15 cellular contexts compared by ENCODE assay signal in the genomic region with DNA sequence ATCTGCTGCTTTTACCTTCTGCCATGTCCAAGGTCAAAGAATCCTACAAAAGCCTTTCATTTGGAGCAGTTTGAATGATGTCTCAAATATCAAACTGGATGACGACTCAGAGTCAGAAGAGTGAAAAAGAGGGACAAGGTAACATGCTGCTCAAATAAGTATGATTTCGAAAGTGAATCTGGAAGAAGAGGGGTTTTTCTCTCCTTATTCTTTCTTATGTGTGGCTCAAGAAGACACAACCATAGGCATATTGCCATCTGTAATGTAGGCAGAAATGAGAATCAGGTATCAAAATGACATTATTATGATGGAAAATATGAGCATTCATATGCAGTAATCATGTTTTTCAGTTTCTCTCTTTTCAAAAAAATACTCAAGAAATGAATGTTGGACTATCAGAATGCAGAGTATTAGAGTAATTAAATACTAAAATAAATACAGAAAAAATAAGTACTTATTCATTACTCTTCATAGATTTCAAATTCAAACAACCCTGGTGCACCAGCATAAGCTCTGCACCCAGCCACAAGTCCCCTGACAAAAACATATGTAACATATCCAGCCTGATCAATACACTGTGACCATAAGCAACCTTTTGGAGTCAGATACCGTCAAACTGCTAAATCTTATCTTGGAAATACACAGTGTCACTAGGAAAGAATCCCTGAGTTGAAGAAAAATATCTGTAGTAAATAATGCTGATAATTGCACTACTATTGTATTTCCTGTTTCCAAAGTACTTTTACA.
DNase-seq lines count a peak whose midpoint lies in the region; ATAC-seq and TF ChIP-seq lines count a peak whose summit lies in the region.
"Had no signal": no experiment of that assay in that cellular context is flagged by ENCODE, and none has a peak within 500 bp of the region (broad histone marks: within the 10 kb centered on the region; RNA-seq: fewer than 3 reads in every experiment).

No MANE protein-coding gene starts in this region.

- H3K36me3 ChIP-seq in left ventricle myocardium inferior, result no peaks in the 10 kb centered on the region
- H3K36me3 ChIP-seq in right atrium auricular region, result no peaks in the 10 kb centered on the region
- peaks cover 16% of the 10 kb centered on the region for H3K36me3 ChIP-seq in RWPE2 (ENCODE audit: low read depth)

- peaks cover 75% of the 10 kb centered on the region for H3K4me1 ChIP-seq in left ventricle myocardium inferior
- peaks cover 0 to 26% of the 10 kb centered on the region in 2 donors for H3K4me1 ChIP-seq in right atrium auricular region
- H3K4me1 ChIP-seq in RWPE2 (ENCODE audit: insufficient read depth, poor library complexity, severe bottlenecking), result peaks cover 82% of the 10 kb centered on the region

- no peak for TF ChIP-seq CTCF in left ventricle myocardium inferior (IDR thresholded peaks at IDR 0.05; ENCODE audit: borderline replicate concordance)
- no peak for TF ChIP-seq CTCF in right atrium auricular region (IDR thresholded peaks at IDR 0.05)
- no peak for TF ChIP-seq CTCF in RWPE2 (IDR thresholded peaks at IDR 0.05; ENCODE audit: poor library complexity, severe bottlenecking)
- TF ChIP-seq CTCF in coronary artery (IDR thresholded peaks at IDR 0.05), result no peak

- no peak overlapping the region for H3K4me3 ChIP-seq in left ventricle myocardium inferior
- H3K4me3 ChIP-seq in right atrium auricular region, result no peak overlapping the region
- no peak overlapping the region for H3K4me3 ChIP-seq in RWPE2 (ENCODE audit: severe bottlenecking)
- H3K4me3 ChIP-seq in coronary artery, result no peak overlapping the region

- peak overlapping the region; percentile 57 for H3K27ac ChIP-seq in left ventricle myocardium inferior (replicated peaks)
- no peak overlapping the region for H3K27ac ChIP-seq in right atrium auricular region
- H3K27ac ChIP-seq in RWPE2 (ENCODE audit: poor library complexity, severe bottlenecking), result peak overlapping the region; percentile 96
- peak overlapping the region; percentile 4 to 32 for H3K27ac ChIP-seq in coronary artery

- H3K27me3 ChIP-seq in left ventricle myocardium inferior (ENCODE audit: low read depth) (no peaks in the 10 kb centered on the region), right atrium auricular region (no peaks in the 10 kb centered on the region), RWPE2 (ENCODE audit: insufficient read depth, poor library complexity, severe bottlenecking) (no peaks in the 10 kb centered on the region)

- H3K9me3 ChIP-seq in left ventricle myocardium inferior (replicated peaks) (no peaks in the 10 kb centered on the region), right atrium auricular region (no peaks in the 10 kb centered on the region), RWPE2 (ENCODE audit: severe bottlenecking) (no peaks in the 10 kb centered on the region)

- intact Hi-C loops in left ventricle myocardium inferior (cut with micrococcal nuclease), result no loop called here

- no peak for DNase-seq in left ventricle myocardium inferior
- DNase-seq in right atrium auricular region (ENCODE audit: low spot score), result no peak
- DNase-seq in RWPE2 (ENCODE audit: low spot score), result no peak
- no peak for DNase-seq in coronary artery (ENCODE audit: low spot score)
- no peak for DNase-seq in NK-92 (lab: John Stamatoyannopoulos, UW; ENCODE audit: unreplicated experiment)
- DNase-seq in UCSD-AML1 (lab: John Stamatoyannopoulos, UW; ENCODE audit: unreplicated experiment), result no peak
- no peak for DNase-seq in NCI-H1105 (lab: John Stamatoyannopoulos, UW)
- no peak for DNase-seq in DMS79 (lab: John Stamatoyannopoulos, UW)
- DNase-seq: DMS79 treated with DMSO at 0.1 percent for 48 hours; KG1; midbrain; NCI-H2029; stimulated activated CD4-positive, alpha-beta T cell treated with anti-CD3 and anti-CD28 coated beads, Interleukin-2, amount 100 ng/mL, for 48 hours; stimulated activated naive CD4-positive, alpha-beta T cell treated with Interleukin-2 at 50 U/mL for 16 hours; T-helper 9 cell had no signal

- no peak for ATAC-seq in RWPE2 (ENCODE audit: low read depth)

Comparison
In these comparisons a context has a peak if more than half of its experiments do, and no peak if none do; other contexts are left out.
1. H3K27ac ChIP-seq: peak in left ventricle myocardium inferior (single experiment), RWPE2 (single experiment) and coronary artery (2 of 2); none in right atrium auricular region (0 of 2).